ENCODE assay signal across 12 cellular contexts in the genomic region with DNA sequence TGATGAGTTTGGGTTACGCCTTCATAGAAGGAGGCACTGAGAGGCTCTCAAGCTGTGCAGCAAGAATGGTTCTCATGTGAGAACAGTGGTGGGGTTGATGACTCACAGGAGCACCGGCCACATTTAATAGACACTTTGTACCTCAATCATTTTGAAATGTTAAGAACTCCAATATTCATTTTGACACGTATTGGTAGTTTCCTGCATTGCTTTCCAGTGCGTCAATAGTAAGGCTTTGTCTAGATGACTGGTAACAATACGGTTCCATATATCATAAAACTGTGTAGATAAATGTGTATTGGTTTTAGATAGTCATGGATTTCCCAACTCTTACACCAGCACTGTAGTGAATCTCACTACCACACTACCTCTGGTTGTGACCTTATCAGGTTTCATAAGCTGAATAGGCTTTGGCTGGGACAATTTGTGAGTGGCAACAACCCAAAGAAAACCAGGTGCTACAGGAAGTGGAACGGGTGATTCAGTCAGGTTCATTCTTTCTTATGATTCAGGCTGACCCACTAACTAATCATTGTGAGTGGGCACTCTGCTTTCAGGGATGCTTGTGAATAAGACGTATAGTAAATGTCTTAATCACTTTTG.
A peak's percentile ranks its signal among the peaks of the same experiment; 100 is the strongest.
DNase-seq lines count a peak whose midpoint lies in the region; ATAC-seq, FAIRE-seq and TF ChIP-seq lines count a peak whose summit lies in the region.
"Had no signal": no experiment of that assay in that cellular context is flagged by ENCODE, and none has a peak within 500 bp of the region (broad histone marks: within the 10 kb centered on the region; RNA-seq: fewer than 3 reads in every experiment).

No MANE protein-coding gene starts in this region.

- peak; percentile 94 for ATAC-seq in activated CD4-positive, alpha-beta T cell treated with anti-CD3 and anti-CD28 coated beads for 36 hours
- no peak for ATAC-seq in HG02981 (IDR thresholded peaks at IDR 0.05; ENCODE audit: unreplicated experiment)
- no peak for ATAC-seq in HG03521 (IDR thresholded peaks at IDR 0.05; ENCODE audit: unreplicated experiment)
- ATAC-seq: stimulated activated memory B cell treated with anti-CD40 and anti-IgM and Interleukin-4, amounts not matched to agents 10 μg/mL and 1 μg/mL and 100 μg/mL, for 72 hours had no signal

- intact Hi-C loops in activated CD4-positive, alpha-beta T cell treated with anti-CD3 and anti-CD28 coated beads for 36 hours (cut with DNase I, micrococcal nuclease) = loop anchor here (1.0 to 5.0 kb wide), 4 partner anchors 117 to 363 kb away; a partner anchor contains a TSS
- intact Hi-C loops in colonic mucosa (cut with DNase I) = no loop called here

- peaks cover 5% of the 10 kb centered on the region for H3K4me1 Mint-ChIP-seq in activated CD4-positive, alpha-beta T cell treated with anti-CD3 and anti-CD28 coated beads for 36 hours
- H3K4me1 Mint-ChIP-seq: stimulated activated memory B cell treated with anti-CD40 and anti-IgM and Interleukin-4, amounts not matched to agents 10 μg/mL and 1 μg/mL and 100 μg/mL, for 72 hours had no signal

- no peaks in the 10 kb centered on the region for H3K9me3 Mint-ChIP-seq in activated CD4-positive, alpha-beta T cell treated with anti-CD3 and anti-CD28 coated beads for 36 hours (ENCODE audit: low read depth)

- no peaks in the 10 kb centered on the region for H3K4me1 ChIP-seq in colonic mucosa
- peaks cover 0 to 2% of the 10 kb centered on the region in 2 donors for H3K4me1 ChIP-seq in small intestine (ENCODE audit: control insufficient read depth in 2 of 2, insufficient read depth in 1 of 2, low read depth in 1 of 2, low read length in 1 of 2)

- WGBS in small intestine, 3 donors = 17 to 62% (median 28%) methylated on average over 7 of the region's 7 CpGs

- FAIRE-seq in small intestine (lab: Jason Lieb, UNC) = peak; percentile 91

- no peak overlapping the region for H3K4me3 ChIP-seq in colonic mucosa
- H3K4me3 ChIP-seq in small intestine (ENCODE audit: low read depth in 1 of 2, low read length in 2 of 2) = no peak overlapping the region

- H3K36me3 Mint-ChIP-seq in activated CD4-positive, alpha-beta T cell treated with anti-CD3 and anti-CD28 coated beads for 36 hours (ENCODE audit: low read depth) = no peaks in the 10 kb centered on the region
- H3K36me3 Mint-ChIP-seq: stimulated activated memory B cell treated with anti-CD40 and anti-IgM and Interleukin-4, amounts not matched to agents 10 μg/mL and 1 μg/mL and 100 μg/mL, for 72 hours had no signal

- peak; percentile 52 for DNase-seq in activated CD4-positive, alpha-beta T cell treated with anti-CD3 and anti-CD28 coated beads for 36 hours
- no peak for DNase-seq in activated CD4-positive, alpha-beta T cell treated with anti-CD3 and anti-CD28 coated beads, Interleukin-2, amount 50 U/mL, for 1 hour
- DNase-seq in NCI-H2029 treated with DMSO at 0.1 percent for 48 hours (lab: John Stamatoyannopoulos, UW) = peak; percentile 62
- peak; percentile 48 for DNase-seq in colonic mucosa
- DNase-seq in small intestine = peak; percentile 97
- DNase-seq in NOMO-1 treated with dmso at 0.1 percent for 144 hours (lab: John Stamatoyannopoulos, UW; ENCODE audit: unreplicated experiment) = no peak
- DNase-seq: activated CD4-positive, alpha-beta T cell treated with anti-CD3 and anti-CD28 coated beads for 4 hours; brain microvascular endothelial cell; NCI-H187 treated with DMSO at 0.1 percent for 48 hours had no signal

- H3K36me3 ChIP-seq in colonic mucosa (no peaks in the 10 kb centered on the region), small intestine (ENCODE audit: control insufficient read depth in 2 of 2, insufficient read depth in 2 of 2, low read length in 2 of 2) (no peaks in the 10 kb centered on the region)
- H3K36me3 ChIP-seq: brain microvascular endothelial cell had no signal

- H3K27ac ChIP-seq in colonic mucosa (peak overlapping the region; percentile 5), small intestine (ENCODE audit: low read depth in 1 of 2, low read length in 1 of 2) (peak overlapping the region; percentile 11 to 41)
- H3K27ac ChIP-seq: brain microvascular endothelial cell had no signal

- CTCF ChIA-PET in activated CD4-positive, alpha-beta T cell treated with anti-CD3 and anti-CD28 coated beads for 36 hours (lab: Charles Lee) = interaction anchor here (0.6 to 0.8 kb wide), 3 partner anchors 84 to 364 kb away, joined by 3 to 4 read pairs (median 3); no protein-coding TSS in a partner anchor

- H3K9ac ChIP-seq in colonic mucosa (ENCODE audit: low read depth in 2 of 2, low read length in 2 of 2) = no peak overlapping the region

- H3K4me3 Mint-ChIP-seq in activated CD4-positive, alpha-beta T cell treated with anti-CD3 and anti-CD28 coated beads for 36 hours = no peak overlapping the region
- H3K4me3 Mint-ChIP-seq: stimulated activated memory B cell treated with anti-CD40 and anti-IgM and Interleukin-4, amounts not matched to agents 10 μg/mL and 1 μg/mL and 100 μg/mL, for 72 hours had no signal

- no peak overlapping the region for H3K27ac Mint-ChIP-seq in activated CD4-positive, alpha-beta T cell treated with anti-CD3 and anti-CD28 coated beads for 36 hours
- H3K27ac Mint-ChIP-seq: stimulated activated memory B cell treated with anti-CD40 and anti-IgM and Interleukin-4, amounts not matched to agents 10 μg/mL and 1 μg/mL and 100 μg/mL, for 72 hours had no signal

- TF ChIP-seq CTCF in colonic mucosa (IDR thresholded peaks at IDR 0.05) = no peak

- no peaks in the 10 kb centered on the region for H3K27me3 Mint-ChIP-seq in activated CD4-positive, alpha-beta T cell treated with anti-CD3 and anti-CD28 coated beads for 36 hours
- H3K27me3 Mint-ChIP-seq: stimulated activated memory B cell treated with anti-CD40 and anti-IgM and Interleukin-4, amounts not matched to agents 10 μg/mL and 1 μg/mL and 100 μg/mL, for 72 hours had no signal

- POLR2A ChIA-PET in activated CD4-positive, alpha-beta T cell treated with anti-CD3 and anti-CD28 coated beads for 36 hours (lab: Charles Lee) = no interaction called here

- H3K9me3 ChIP-seq in colonic mucosa = no peaks in the 10 kb centered on the region
- H3K9me3 ChIP-seq in small intestine (ENCODE audit: control insufficient read depth, low read depth) = no peaks in the 10 kb centered on the region

- H3K27me3 ChIP-seq in colonic mucosa (no peaks in the 10 kb centered on the region), small intestine (ENCODE audit: control insufficient read depth in 2 of 2, insufficient read depth in 2 of 2, low read length in 2 of 2) (no peaks in the 10 kb centered on the region)
- H3K27me3 ChIP-seq: brain microvascular endothelial cell had no signal

Comparison
In these comparisons a context has a peak if more than half of its experiments do, and no peak if none do; other contexts are left out.
1. DNase-seq: peak in activated CD4-positive, alpha-beta T cell treated with anti-CD3 and anti-CD28 coated beads for 36 hours (single experiment), NCI-H2029 treated with DMSO at 0.1 percent for 48 hours (single experiment), colonic mucosa (single experiment) and small intestine (single experiment); none in activated CD4-positive, alpha-beta T cell treated with anti-CD3 and anti-CD28 coated beads, Interleukin-2, amount 50 U/mL, for 1 hour (single experiment) and NOMO-1 treated with dmso at 0.1 percent for 144 hours (single experiment).